In genomic region chr4:138681000-138681604, GRCh38 we compare ENCODE assay signal across 8 cellular contexts.
DNase-seq lines count a peak whose midpoint lies in the region; ATAC-seq and TF ChIP-seq lines count a peak whose summit lies in the region.

No MANE protein-coding gene starts in this region.

- H3K4me3 ChIP-seq in IMR-90 (ENCODE audit: insufficient read depth, low read depth, low read length) (no peak overlapping the region), esophagus squamous epithelium (no peak overlapping the region)

- no peak overlapping the region for H3K18ac ChIP-seq in IMR-90 (ENCODE audit: low read depth, low read length)

- H2AK9ac ChIP-seq in IMR-90 (replicated peaks; ENCODE audit: low read depth, low read length, poor library complexity): no peak overlapping the region

- H3K9ac ChIP-seq in IMR-90 (ENCODE audit: low read depth, low read length): peak overlapping the region; percentile 38; the same call in 1 of the 2 replicates

- H3K56ac ChIP-seq in IMR-90 (ENCODE audit: extremely low read depth, insufficient read depth, low read length): peak overlapping the region; percentile 29; the same call in 1 of the 2 replicates

- H3K9me3 ChIP-seq in IMR-90 (ENCODE audit: control insufficient read depth, insufficient read depth, low read length) (peaks cover 3% of the 10 kb centered on the region; the same call in 1 of the 2 replicates), esophagus squamous epithelium (no peaks in the 10 kb centered on the region)

- H3K36me3 Mint-ChIP-seq in nephron progenitor cell (ENCODE audit: low read depth): no peaks in the 10 kb centered on the region

- no peak overlapping the region for H2BK5ac ChIP-seq in IMR-90 (ENCODE audit: low read depth, low read length, poor library complexity, severe bottlenecking)

- in situ Hi-C loops in IMR-90 (cut with MboI; ENCODE audit: low sequenced_read_pairs): loop anchor here (5.0 to 25.0 kb wide), 5 partner anchors 496 to 1544 kb away; partner anchors contain the start of gene PCDH18

- no peaks in the 10 kb centered on the region for H3K36me3 ChIP-seq in IMR-90 (ENCODE audit: control insufficient read depth, insufficient read depth, low read length)
- H3K36me3 ChIP-seq in esophagus squamous epithelium: no peaks in the 10 kb centered on the region

- TF ChIP-seq RAD21 in IMR-90 (IDR thresholded peaks at IDR 0.05; ENCODE audit: low read length): peak; percentile 97

- WGBS in IMR-90 (ENCODE audit: extremely low coverage in 2 of 2, insufficient read length in 1 of 2), 2 experiments: no CpG with 5 or more reads among the region's 7 CpGs
- 6 to 9% methylated on average over 7 of the region's 7 CpGs for WGBS in esophagus squamous epithelium, 2 donors

- H2AK5ac ChIP-seq in IMR-90 (ENCODE audit: low read depth, low read length): no peak overlapping the region

- POLR2A ChIA-PET in IMR-90 (lab: Charles Lee; ENCODE audit: unreplicated experiment): no interaction called here

- peaks cover 42% of the 10 kb centered on the region for H3K4me1 Mint-ChIP-seq in nephron progenitor cell

- TF ChIP-seq CTCF in IMR-90 (conservative IDR thresholded peaks at IDR 0.05; ENCODE audit: low read depth, low read length): peak; percentile 91
- TF ChIP-seq CTCF in esophagus squamous epithelium (IDR thresholded peaks at IDR 0.05): peak; percentile 83 to 96 (median 92)
- TF ChIP-seq CTCF in nephron progenitor cell (IDR thresholded peaks at IDR 0.05): peak; percentile 93

- no peak overlapping the region for H2AFZ ChIP-seq in IMR-90 (replicated peaks; ENCODE audit: low read length, poor library complexity)

- CTCF ChIA-PET in IMR-90 (lab: Yijun Ruan, JAX): interaction anchor here (0.6 to 3.1 kb wide), 15 partner anchors 15 to 1057 kb away, joined by 3 to 17 read pairs (median 4); no protein-coding TSS in a partner anchor

- BruUV-seq in IMR-90 (replicated peaks; lab: Mats Ljungman, UMichigan): no TSS peak

- no peaks in the 10 kb centered on the region for H3K79me1 ChIP-seq in IMR-90 (ENCODE audit: low read depth in 1 of 2, low read length in 2 of 2)

- H3K27me3 Mint-ChIP-seq in nephron progenitor cell (ENCODE audit: low read depth, poor library complexity): peaks cover 3% of the 10 kb centered on the region

- no peak overlapping the region for H3K27ac Mint-ChIP-seq in nephron progenitor cell

- peak overlapping the region; percentile 78; the same call in 1 of the 3 replicates for H2BK15ac ChIP-seq in IMR-90 (ENCODE audit: low read depth, low read length)

- peak overlapping the region; percentile 57 for H2BK20ac ChIP-seq in IMR-90 (ENCODE audit: low read depth, low read length)

- H3K27me3 ChIP-seq in IMR-90 (ENCODE audit: control insufficient read depth, insufficient read depth, low read length): no peaks in the 10 kb centered on the region
- H3K27me3 ChIP-seq in esophagus squamous epithelium: no peaks in the 10 kb centered on the region

- no peak overlapping the region for H3K27ac ChIP-seq in IMR-90 (ENCODE audit: insufficient read depth, low read length)
- H3K27ac ChIP-seq in esophagus squamous epithelium: no peak overlapping the region

- intact Hi-C loops in IMR-90 (cut with micrococcal nuclease) (loop anchor here (1.0 to 5.0 kb wide), 12 partner anchors 103 to 1556 kb away; partner anchors contain the start of genes PCDH18 and SLC7A11), esophagus squamous epithelium (cut with DNase I) (no loop called here)

- H3K14ac ChIP-seq in IMR-90 (replicated peaks; ENCODE audit: low read depth, low read length): no peak overlapping the region

- H4K5ac ChIP-seq in IMR-90 (ENCODE audit: low read depth, low read length): no peak overlapping the region

- H4K8ac ChIP-seq in IMR-90 (ENCODE audit: low read depth in 2 of 2, low read length in 2 of 2): peak overlapping the region in 1 of 2 experiments; percentile 68; a peak in 1 of 4 replicates

- peak overlapping the region; percentile 88 for H2BK120ac ChIP-seq in IMR-90 (ENCODE audit: low read depth, low read length)

- H4K91ac ChIP-seq in IMR-90 (ENCODE audit: insufficient read depth, low read depth, low read length): peak overlapping the region; percentile 16; the same call in 1 of the 2 replicates

- DNase-seq in DMS114 treated with DMSO at 0.1 percent for 48 hours (lab: John Stamatoyannopoulos, UW; ENCODE audit: unreplicated experiment): peak; percentile 20
- DNase-seq in IMR-90: peak; percentile 79
- DNase-seq in OCI-M2 (lab: John Stamatoyannopoulos, UW; ENCODE audit: unreplicated experiment): peak; percentile 27
- DNase-seq in activated T-cell treated with anti-CD3 and anti-CD28 coated beads, Interleukin-2, amount 50 U/mL, for 1 hour: peak; percentile 52
- peak; percentile 11 for DNase-seq in esophagus squamous epithelium (lab: John Stamatoyannopoulos, UW)
- peak; percentile 87 for DNase-seq in nephron progenitor cell
- DNase-seq in stimulated activated naive CD4-positive, alpha-beta T cell treated with Interleukin-2 at 50 U/mL for 16 hours (lab: John Stamatoyannopoulos, UW): peak; percentile 61

- H3K4me1 ChIP-seq in IMR-90 (ENCODE audit: control insufficient read depth, insufficient read depth, low read length) (peaks cover 3% of the 10 kb centered on the region; the same call in 1 of the 2 replicates), esophagus squamous epithelium (peaks cover 5 to 46% (median 10%) of the 10 kb centered on the region in 3 donors)

- peak overlapping the region; percentile 60; the same call in 1 of the 2 replicates for H3K4me2 ChIP-seq in IMR-90 (ENCODE audit: low read depth, low read length)

- ATAC-seq in GM21515 (IDR thresholded peaks at IDR 0.05; ENCODE audit: unreplicated experiment) (peak; percentile 88), IMR-90 (ENCODE audit: low read depth) (peak; percentile 87)

- no peaks in the 10 kb centered on the region for H4K20me1 ChIP-seq in IMR-90 (ENCODE audit: insufficient read depth, low read length)

- H3K9me3 Mint-ChIP-seq in nephron progenitor cell: peaks cover 4% of the 10 kb centered on the region

- no peaks in the 10 kb centered on the region for H3K9me1 ChIP-seq in IMR-90 (ENCODE audit: insufficient read depth, low read length)

- H3K4ac ChIP-seq in IMR-90 (ENCODE audit: low read depth, low read length): no peak overlapping the region; the same call in 1 of the 2 replicates

- dilution Hi-C loops in IMR-90 (cut with HindIII; ENCODE audit: low sequenced_read_pairs, unreplicated experiment): no loop called here

- peak overlapping the region; percentile 26 for H3K4me3 Mint-ChIP-seq in nephron progenitor cell

- peak; percentile 36; the same call in 1 of the 2 replicates for TF ChIP-seq POLR2A in IMR-90 (IDR thresholded peaks at IDR 0.05; ENCODE audit: low read depth, low read length)
- no peak for TF ChIP-seq POLR2A in esophagus squamous epithelium (IDR thresholded peaks at IDR 0.05)

- H3K23ac ChIP-seq in IMR-90 (ENCODE audit: low read depth, low read length): no peak overlapping the region

TF ChIP-seq in IMR-90, 13 proteins besides CTCF, POLR2A, EP300 and RAD21:
- TF ChIP-seq USF2 (IDR thresholded peaks at IDR 0.05; ENCODE audit: low read depth, low read length) (no peak), SMC3 (IDR thresholded peaks at IDR 0.05; ENCODE audit: low read depth, low read length) (peak; percentile 93)

Comparison
In these comparisons a context has a peak if more than half of its experiments do, and no peak if none do; other contexts are left out.
1. DNase-seq: peak in every context shown above with its lines; median percentile 87 in nephron progenitor cell; 79 in IMR-90; 61 in stimulated activated naive CD4-positive, alpha-beta T cell treated with Interleukin-2 at 50 U/mL for 16 hours; 52 in activated T-cell treated with anti-CD3 and anti-CD28 coated beads, Interleukin-2, amount 50 U/mL, for 1 hour; 27 in OCI-M2; 20 in DMS114 treated with DMSO at 0.1 percent for 48 hours; 11 in esophagus squamous epithelium.